In the genomic region with DNA sequence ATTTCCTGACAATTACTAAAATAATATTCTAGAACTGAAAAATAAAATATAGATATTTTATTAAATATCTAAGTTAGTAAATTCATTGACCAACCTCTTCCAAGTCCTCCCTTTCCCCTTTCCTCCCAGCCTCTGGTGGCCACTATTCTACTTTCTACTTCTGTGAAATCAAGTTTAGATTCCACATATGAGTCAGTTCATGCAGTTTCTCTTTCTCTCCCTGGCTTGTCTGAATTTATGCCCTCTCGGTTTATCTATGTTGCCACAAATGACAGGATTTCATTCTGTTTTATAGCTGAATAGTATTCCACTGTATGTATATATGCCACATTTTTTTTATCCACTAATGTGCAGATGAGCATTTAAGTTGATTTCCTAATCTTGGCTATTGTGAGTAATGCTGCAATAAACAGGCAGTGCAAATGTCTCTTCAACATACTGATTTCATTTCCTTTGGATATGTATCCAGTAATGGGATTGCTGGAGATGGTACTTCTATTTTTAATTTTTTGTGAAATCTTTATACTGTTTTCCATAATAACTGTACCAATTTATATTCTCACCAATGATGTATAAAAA, we compare ENCODE assay signal across 11 cellular contexts. TPM values are rescaled to one million over a fixed set of nuclear protein-coding genes. Genes with fewer than 3 reads are reported as not detected.
DNase-seq lines count a peak whose midpoint lies in the region; ATAC-seq and TF ChIP-seq lines count a peak whose summit lies in the region.
"Had no signal": no experiment of that assay in that cellular context is flagged by ENCODE, and none has a peak within 500 bp of the region (broad histone marks: within the 10 kb centered on the region; RNA-seq: fewer than 3 reads in every experiment).

No MANE protein-coding gene starts in this region.

- POLR2A ChIA-PET in T-cell (lab: Charles Lee), result no interaction called here

- H3K27ac ChIP-seq in foreskin keratinocyte (no peak overlapping the region), substantia nigra (ENCODE audit: low read depth, low read length, poor library complexity, severe bottlenecking) (no peak overlapping the region)

- H3K27me3 Mint-ChIP-seq in T-cell, result no peaks in the 10 kb centered on the region

- TF ChIP-seq CTCF in foreskin keratinocyte (conservative IDR thresholded peaks at IDR 0.05), result no peak

- H3K27ac Mint-ChIP-seq in T-cell, result no peak overlapping the region

- H3K4me1 ChIP-seq in foreskin keratinocyte, result peaks cover 14% of the 10 kb centered on the region

- no peaks in the 10 kb centered on the region for H3K4me1 Mint-ChIP-seq in T-cell

- no peaks in the 10 kb centered on the region for H3K36me3 Mint-ChIP-seq in T-cell

- no peaks in the 10 kb centered on the region for H3K9me3 Mint-ChIP-seq in T-cell

- CTCF ChIA-PET in T-cell (lab: Charles Lee), result no interaction called here

- no peaks in the 10 kb centered on the region for H3K27me3 ChIP-seq in foreskin keratinocyte

- DNase-seq in foreskin keratinocyte, result peak; percentile 16 to 17
- DNase-seq in NCI-H2029 treated with DMSO at 0.1 percent for 48 hours (lab: John Stamatoyannopoulos, UW), result no peak
- no peak for DNase-seq in NCI-H2171 treated with DMSO at 0.1 percent for 48 hours (lab: John Stamatoyannopoulos, UW)
- DNase-seq in substantia nigra (lab: John Stamatoyannopoulos, UW), result no peak
- no peak for DNase-seq in T-cell
- DNase-seq: activated T-cell treated with anti-CD3 and anti-CD28 coated beads, Interleukin-2, amount 50 U/mL, for 48 hours; erythroblast; stimulated activated CD4-positive, alpha-beta T cell treated with anti-CD3 and anti-CD28 coated beads, Interleukin-15, amount 100 ng/mL, for 24 hours had no signal

- ATAC-seq in GM18867 (IDR thresholded peaks at IDR 0.05; ENCODE audit: unreplicated experiment) (peak; percentile 96), GM21619 (IDR thresholded peaks at IDR 0.05; ENCODE audit: unreplicated experiment) (peak; percentile 98), HG03378 (IDR thresholded peaks at IDR 0.05; ENCODE audit: unreplicated experiment) (peak; percentile 95), foreskin keratinocyte (peak; percentile 54), T-cell (replicated peaks in 1 of 4) (no peak)

- H3K4me3 Mint-ChIP-seq in T-cell, result no peak overlapping the region

RNA-seq across cellular contexts. Expression of a gene that starts 52.3 kb away (rescaled TPM):
- total RNA-seq in foreskin keratinocyte (37.1 and 37.8 TPM in 2 replicates), T-cell (10 to 100 TPM; 22.8 to 30.1 (median 28.0) TPM)
- polyA plus RNA-seq in foreskin keratinocyte, result 6.0 and 7.1 TPM in 2 replicates

Comparison
In these comparisons a context has a peak if more than half of its experiments do, and no peak if none do; other contexts are left out.
1. ATAC-seq: peak in GM18867 (single experiment), GM21619 (single experiment), HG03378 (single experiment) and foreskin keratinocyte (single experiment); none in T-cell (0 of 4).
2. DNase-seq: peak in foreskin keratinocyte (2 of 2); none in NCI-H2029 treated with DMSO at 0.1 percent for 48 hours (single experiment), NCI-H2171 treated with DMSO at 0.1 percent for 48 hours (single experiment), substantia nigra (0 of 49) and T-cell (0 of 34).